19 cellular contexts compared by ENCODE assay signal in genomic region chr3:121985841-121986240, GRCh38. TPM values are rescaled to one million over a fixed set of nuclear protein-coding genes. Genes with fewer than 3 reads are reported as not detected.
A peak's percentile ranks its signal among the peaks of the same experiment; 100 is the strongest.
DNase-seq lines count a peak whose midpoint lies in the region; ATAC-seq, FAIRE-seq and TF ChIP-seq lines count a peak whose summit lies in the region.
"Had no signal": no experiment of that assay in that cellular context is flagged by ENCODE, and none has a peak within 500 bp of the region (broad histone marks: within the 10 kb centered on the region; RNA-seq: fewer than 3 reads in every experiment).

No MANE protein-coding gene starts in this region.

- H3K4me3 ChIP-seq in mammary epithelial cell (replicated peaks in 1 of 3; ENCODE audit: insufficient read depth in 1 of 3, low read depth in 2 of 3, low read length in 3 of 3) (no peak overlapping the region), keratinocyte (ENCODE audit: control insufficient read depth in 2 of 3, extremely low read depth in 1 of 3, insufficient read depth in 2 of 3, low read depth in 1 of 3, low read length in 3 of 3) (no peak overlapping the region), thyroid gland (replicated peaks in 1 of 3) (no peak overlapping the region)
- H3K4me3 ChIP-seq: GM23248 had no signal

- H3K36me3 Mint-ChIP-seq in MCF 10A (ENCODE audit: insufficient read depth, unreplicated experiment): no peaks in the 10 kb centered on the region

- H3K9me3 ChIP-seq in mammary epithelial cell (replicated peaks; ENCODE audit: insufficient read depth, low read length) (peaks cover 8% of the 10 kb centered on the region), keratinocyte (ENCODE audit: control insufficient read depth, low read depth, low read length) (no peaks in the 10 kb centered on the region), thyroid gland (no peaks in the 10 kb centered on the region)

- H3K36me3 ChIP-seq in mammary epithelial cell (ENCODE audit: insufficient read depth, low read length) (no peaks in the 10 kb centered on the region), keratinocyte (ENCODE audit: control insufficient read depth in 2 of 2, extremely low read depth in 1 of 2, insufficient read depth in 2 of 2, low read length in 2 of 2) (no peaks in the 10 kb centered on the region), thyroid gland (no peaks in the 10 kb centered on the region)

- POLR2A ChIA-PET in MCF 10A (lab: Yijun Ruan, JAX): no interaction called here

- H3K4me1 Mint-ChIP-seq in MCF 10A (ENCODE audit: insufficient read depth, unreplicated experiment): no peaks in the 10 kb centered on the region

- CTCF ChIA-PET in mammary epithelial cell (lab: Charles Lee; ENCODE audit: low non-redundant PET) (no interaction called here), MCF 10A (lab: Yijun Ruan, JAX) (interaction anchor here (0.5 kb wide), 1 partner anchor 315 kb away, joined by 3 read pairs; no protein-coding TSS in a partner anchor)

- no peak for TF ChIP-seq POLR2A in thyroid gland (IDR thresholded peaks at IDR 0.05)

- peak overlapping the region; percentile 26 for H2AFZ ChIP-seq in mammary epithelial cell (ENCODE audit: low read depth, low read length)
- H2AFZ ChIP-seq in keratinocyte (ENCODE audit: control insufficient read depth, low read length): no peak overlapping the region
- H2AFZ ChIP-seq: GM23248 had no signal

- BruUV-seq in mammary epithelial cell (replicated peaks; lab: Mats Ljungman, UMichigan) (no TSS peak), MCF 10A (replicated peaks; lab: Mats Ljungman, UMichigan) (no TSS peak)

- H3K27ac ChIP-seq in mammary epithelial cell (ENCODE audit: insufficient read depth, low read depth, low read length) (no peak overlapping the region), keratinocyte (ENCODE audit: control insufficient read depth, insufficient read depth, low read length) (no peak overlapping the region), thyroid gland (no peak overlapping the region)
- H3K27ac ChIP-seq: GM23248 had no signal

- WGBS in mammary epithelial cell (ENCODE audit: low coverage, missing lambda C conversion rate): 100% methylated on average over 1 of the region's 2 CpGs
- WGBS in thyroid gland, 2 donors: 30 to 48% methylated on average over 2 of the region's 2 CpGs

- intact Hi-C loops in mammary epithelial cell (cut with micrococcal nuclease): no loop called here
- intact Hi-C loops in MCF 10A (cut with micrococcal nuclease): no loop called here
- intact Hi-C loops in thyroid gland (cut with DNase I): no loop called here

- ATAC-seq in HG02970 (IDR thresholded peaks at IDR 0.05; ENCODE audit: low FRiP score, unreplicated experiment): no peak
- ATAC-seq: HCT116 had no signal

- in situ Hi-C loops in mammary epithelial cell (cut with MboI; ENCODE audit: low sequenced_read_pairs in 2 of 2): no loop called here

- H3K27me3 ChIP-seq in mammary epithelial cell (ENCODE audit: insufficient read depth, low read length): no peaks in the 10 kb centered on the region
- no peaks in the 10 kb centered on the region for H3K27me3 ChIP-seq in keratinocyte (ENCODE audit: control insufficient read depth, extremely low read depth, insufficient read depth, low read length)
- H3K27me3 ChIP-seq in thyroid gland: no peaks in the 10 kb centered on the region

- no peak overlapping the region for H3K4me3 Mint-ChIP-seq in MCF 10A (ENCODE audit: unreplicated experiment)
- H3K4me3 Mint-ChIP-seq: B cell; CD4-positive, alpha-beta T cell had no signal

- TF ChIP-seq CTCF in mammary epithelial cell (conservative IDR thresholded peaks at IDR 0.05 in 1 of 2, IDR thresholded peaks at IDR 0.05 in 1 of 2; ENCODE audit: extremely low read depth in 1 of 2, insufficient read depth in 1 of 2, low read depth in 1 of 2, low read length in 2 of 2): no peak
- TF ChIP-seq CTCF in MCF 10A (IDR thresholded peaks at IDR 0.05; ENCODE audit: unreplicated experiment): no peak
- TF ChIP-seq CTCF in keratinocyte (optimal IDR thresholded peaks at IDR 0.05 in 1 of 3, IDR thresholded peaks at IDR 0.05 in 1 of 3, conservative IDR thresholded peaks at IDR 0.05 in 1 of 3; ENCODE audit: extremely low read depth in 1 of 3, insufficient read depth in 2 of 3, low read length in 3 of 3): no peak
- TF ChIP-seq CTCF in thyroid gland (IDR thresholded peaks at IDR 0.05): no peak
- no peak for TF ChIP-seq CTCF in GM10266 (IDR thresholded peaks at IDR 0.05; ENCODE audit: control insufficient read depth, insufficient read depth, low read depth, missing control alignments)

- no peaks in the 10 kb centered on the region for H3K9me1 ChIP-seq in keratinocyte (ENCODE audit: control insufficient read depth, extremely low read depth, insufficient read depth, low read length)

- H3K4me2 ChIP-seq in mammary epithelial cell (ENCODE audit: insufficient read depth, low read depth, low read length): no peak overlapping the region
- no peak overlapping the region for H3K4me2 ChIP-seq in keratinocyte (ENCODE audit: control insufficient read depth, extremely low read depth, insufficient read depth, low read depth, low read length)

- H4K20me1 ChIP-seq in mammary epithelial cell (ENCODE audit: insufficient read depth, low read length): no peaks in the 10 kb centered on the region
- no peaks in the 10 kb centered on the region for H4K20me1 ChIP-seq in keratinocyte (ENCODE audit: control insufficient read depth, extremely low read depth, insufficient read depth, low read length)

- peaks cover 3% of the 10 kb centered on the region for H3K4me1 ChIP-seq in mammary epithelial cell (ENCODE audit: insufficient read depth, low read length)
- H3K4me1 ChIP-seq in keratinocyte (ENCODE audit: control insufficient read depth, extremely low read depth, insufficient read depth, low read length): no peaks in the 10 kb centered on the region
- peaks cover 8 to 12% of the 10 kb centered on the region in 2 donors for H3K4me1 ChIP-seq in thyroid gland

- H3K79me2 ChIP-seq in mammary epithelial cell (ENCODE audit: insufficient read depth, low read length): peaks cover 11% of the 10 kb centered on the region
- no peaks in the 10 kb centered on the region for H3K79me2 ChIP-seq in keratinocyte (ENCODE audit: control insufficient read depth, insufficient read depth, low read length)

- dilution Hi-C loops in mammary epithelial cell (cut with HindIII; ENCODE audit: low sequenced_read_pairs): no loop called here
- dilution Hi-C loops in keratinocyte (cut with MboI; ENCODE audit: extremely low pct_ligation_motif_present, low sequenced_read_pairs): no loop called here

- DNase-seq in mammary epithelial cell: no peak
- DNase-seq in MCF 10A (ENCODE audit: unreplicated experiment): no peak
- DNase-seq in astrocyte of the hippocampus (ENCODE audit: low read depth, low spot score): peak; percentile 73
- no peak for DNase-seq in keratinocyte (ENCODE audit: low read depth, low spot score)
- peak; percentile 30 to 47 for DNase-seq in thyroid gland
- no peak for DNase-seq in GM19238 (ENCODE audit: insufficient read length, low spot score)
- no peak for DNase-seq in GM10266 (ENCODE audit: extremely low spot score)
- DNase-seq: C1 segment of cervical spinal cord; Calu3; CD4-positive, alpha-beta T cell; DMS 273 treated with DMSO at 0.1 percent for 48 hours; GM23248; IMR-90 had no signal

- H3K9me3 Mint-ChIP-seq in MCF 10A (ENCODE audit: unreplicated experiment): peaks cover 16% of the 10 kb centered on the region

- H3K9ac ChIP-seq in mammary epithelial cell (ENCODE audit: insufficient read depth, low read length) (no peak overlapping the region), keratinocyte (ENCODE audit: control insufficient read depth, extremely low read depth, insufficient read depth, low read length) (no peak overlapping the region)
- H3K9ac ChIP-seq: GM23248 had no signal

- peak; percentile 43 for FAIRE-seq in keratinocyte (lab: Jason Lieb, UNC)
- FAIRE-seq: H54 had no signal

- no peak overlapping the region for H3K27ac Mint-ChIP-seq in MCF 10A (ENCODE audit: low read depth, unreplicated experiment)
- H3K27ac Mint-ChIP-seq: B cell; CD4-positive, alpha-beta T cell had no signal

- no peaks in the 10 kb centered on the region for H3K27me3 Mint-ChIP-seq in MCF 10A (ENCODE audit: insufficient read depth, unreplicated experiment)
- H3K27me3 Mint-ChIP-seq: B cell; CD4-positive, alpha-beta T cell had no signal

RNA-seq across cellular contexts. Expression of gene ILDR1, which starts 36.2 kb away (rescaled TPM):
- total RNA-seq in mammary epithelial cell: 1 to 10 TPM in 1 of 2 donors, under 1 TPM in 1; 0.21 to 1.2 TPM
- 0.20 TPM for polyA plus RNA-seq in mammary epithelial cell
- polyA minus RNA-seq in mammary epithelial cell: 6.5 TPM
- total RNA-seq in MCF 10A (2022): 0.23 TPM in 1 of 2 replicates, not detected in the other
- 0.06 to 0.28 TPM (median 0.09 TPM) in 3 replicates for polyA plus RNA-seq in keratinocyte
- polyA plus RNA-seq in keratinocyte (2011; ENCODE audit: low read depth): 0.55 TPM
- 0.14 and 0.27 TPM in 2 replicates for polyA plus RNA-seq in keratinocyte (2011; cell fraction: cytosol; rRNA removed)
- polyA plus RNA-seq in keratinocyte (2011; cell fraction: nucleus; rRNA removed): 0.28 and 0.32 TPM in 2 replicates
- 0.19 and 0.68 TPM in 2 replicates for polyA plus RNA-seq in keratinocyte (2012; ENCODE audit: low replicate concordance)
- polyA minus RNA-seq in keratinocyte: 0.10 to 0.33 TPM in 2 of 3 replicates, not detected in the other
- not detected for polyA minus RNA-seq in keratinocyte (2011; cell fraction: cytosol; rRNA and poly(A)+ RNA removed)
- polyA minus RNA-seq in keratinocyte (2011; cell fraction: nucleus; rRNA and poly(A)+ RNA removed): 0.39 and 1.1 TPM in 2 replicates
- 10 to 100 TPM in 2 of 4 donors, 1 to 10 TPM in 2; 4.3 to 12.0 (median 8.7) TPM for total RNA-seq in thyroid gland
- total RNA-seq: A172; CD4-positive, alpha-beta T cell; Daoy; GM23248; IMR-90 had no signal
- polyA plus RNA-seq: GM23248, IMR-90 had no signal

Comparison
In these comparisons a context has a peak if more than half of its experiments do, and no peak if none do; other contexts are left out.
1. DNase-seq: peak in astrocyte of the hippocampus (single experiment) and thyroid gland (2 of 2); none in mammary epithelial cell (single experiment), MCF 10A (single experiment), keratinocyte (single experiment), GM19238 (single experiment) and GM10266 (single experiment).